In genomic region chr2:222459983-222460382, GRCh38 we compare ENCODE assay signal across 31 cellular contexts. TPM values are rescaled to one million over a fixed set of nuclear protein-coding genes. Genes with fewer than 3 reads are reported as not detected.
"Had no signal": no experiment of that assay in that cellular context is flagged by ENCODE, and none has a peak within 500 bp of the region (broad histone marks: within the 10 kb centered on the region; RNA-seq: fewer than 3 reads in every experiment).

No MANE protein-coding gene starts in this region.

- H3K4me2 ChIP-seq: neural progenitor cell, smooth muscle cell had no signal

- H3K36me3 ChIP-seq: neural progenitor cell, ovary, right lobe of liver, sigmoid colon, spleen, thoracic aorta, thyroid gland, tibial nerve, upper lobe of left lung, vagina had no signal

- H3K4me3 ChIP-seq: neural progenitor cell, ovary, psoas muscle, right lobe of liver, sigmoid colon, skin epidermis, smooth muscle cell, spleen, thoracic aorta, thyroid gland, tibial nerve, upper lobe of left lung, vagina had no signal

- H3K9me3 ChIP-seq: ovary, psoas muscle, right lobe of liver, sigmoid colon, spleen, thoracic aorta, thyroid gland, tibial nerve, upper lobe of left lung, vagina had no signal

- H2AFZ ChIP-seq: neural progenitor cell, parathyroid adenoma had no signal

- H3K4me1 Mint-ChIP-seq: natural killer cell; stimulated activated naive CD8-positive, alpha-beta T cell treated with anti-CD3 and anti-CD28 coated beads, Interleukin-15, amount 100 ng/mL, for 72 hours had no signal

- H3K4me1 ChIP-seq: parathyroid adenoma, psoas muscle, right lobe of liver, sigmoid colon, spleen, tibial nerve, upper lobe of left lung, vagina had no signal

- H3K27me3 Mint-ChIP-seq: progenitor cell of endocrine pancreas; stimulated activated memory B cell treated with anti-CD40 and anti-IgM and Interleukin-4, amounts not matched to agents 10 μg/mL and 1 μg/mL and 100 μg/mL, for 72 hours had no signal

- H3K27ac ChIP-seq: neural progenitor cell, ovary, parathyroid adenoma, psoas muscle, right lobe of liver, sigmoid colon, skin epidermis, spleen, thoracic aorta, thyroid gland, tibial nerve, upper lobe of left lung, vagina had no signal

- H3K27ac Mint-ChIP-seq: natural killer cell; nephron; neural progenitor cell; progenitor cell of endocrine pancreas; stimulated activated memory B cell treated with anti-CD40 and anti-IgM and Interleukin-4, amounts not matched to agents 10 μg/mL and 1 μg/mL and 100 μg/mL, for 72 hours; stimulated activated naive CD8-positive, alpha-beta T cell treated with anti-CD3 and anti-CD28 coated beads, Interleukin-15, amount 100 ng/mL, for 72 hours had no signal

- H3K4me3 Mint-ChIP-seq: natural killer cell; nephron; neural progenitor cell; stimulated activated memory B cell treated with anti-CD40 and anti-IgM and Interleukin-4, amounts not matched to agents 10 μg/mL and 1 μg/mL and 100 μg/mL, for 72 hours; stimulated activated naive CD8-positive, alpha-beta T cell treated with anti-CD3 and anti-CD28 coated beads, Interleukin-15, amount 100 ng/mL, for 72 hours had no signal

- H3K36me3 Mint-ChIP-seq: natural killer cell had no signal

- DNase-seq: natural killer cell; occipital lobe; ovary; posterior cingulate gyrus; psoas muscle; right cardiac atrium; right lobe of liver; sigmoid colon; spleen; stimulated activated CD4-positive, alpha-beta T cell treated with anti-CD3 and anti-CD28 coated beads, Interleukin-12 subunit alpha, Interleukin-12 subunit beta, amount 100 ng/mL, for 4 hours; stimulated activated CD4-positive, alpha-beta T cell treated with anti-CD3 and anti-CD28 coated beads, Interleukin-1b, Interleukin-23, amount 100 ng/mL, for 48 hours; stimulated activated CD4-positive, alpha-beta T cell treated with anti-CD3 and anti-CD28 coated beads, Interleukin-4, amount 100 ng/mL, for 1 hour; stimulated activated CD4-positive, alpha-beta T cell treated with anti-CD3 and anti-CD28 coated beads, Interleukin-4, amount 100 ng/mL, for 4 hours; stimulated activated CD8-positive, alpha-beta memory T cell treated with anti-CD3 and anti-CD28 coated beads, Interleukin-4, amount 100 ng/mL, for 48 hours; stimulated activated naive CD4-positive, alpha-beta T cell; stimulated activated naive CD8-positive, alpha-beta T cell treated with anti-CD3 and anti-CD28 coated beads, Interleukin-15, amount 100 ng/mL, for 72 hours; stimulated activated naive CD8-positive, alpha-beta T cell treated with anti-CD3 and anti-CD28 coated beads, Interleukin-15, Interleukin-2, amounts not matched to agents 100 U/mL and 50 U/mL, for 24 hours; thyroid gland; trophoblast cell had no signal

- H3K79me2 ChIP-seq: parathyroid adenoma had no signal

- H3K27me3 ChIP-seq: neural progenitor cell, ovary, right lobe of liver, sigmoid colon, spleen, thyroid gland, upper lobe of left lung, vagina had no signal

- H3K9ac ChIP-seq: neural progenitor cell, parathyroid adenoma had no signal

- H3K9me3 Mint-ChIP-seq: stimulated activated memory B cell treated with anti-CD40 and anti-IgM and Interleukin-4, amounts not matched to agents 10 μg/mL and 1 μg/mL and 100 μg/mL, for 72 hours had no signal

RNA-seq across cellular contexts. Expression of gene SGPP2, which starts 35.6 kb away (rescaled TPM):
- total RNA-seq: osteoblast, tibial nerve had no signal
